ENCODE assay signal across 25 cellular contexts in genomic region chr6:143929975-143930374, GRCh38.
DNase-seq lines count a peak whose midpoint lies in the region; ATAC-seq, FAIRE-seq and TF ChIP-seq lines count a peak whose summit lies in the region.
"Had no signal": no experiment of that assay in that cellular context is flagged by ENCODE, and none has a peak within 500 bp of the region (broad histone marks: within the 10 kb centered on the region; RNA-seq: fewer than 3 reads in every experiment).

No MANE protein-coding gene starts in this region.

- H3K9me3 ChIP-seq in HUES6 (ENCODE audit: control insufficient read depth, insufficient read depth, low read depth, low read length) (peaks cover 27% of the 10 kb centered on the region), K562 (replicated peaks; ENCODE audit: control insufficient read depth, insufficient read depth, low read depth, low read length) (no peaks in the 10 kb centered on the region), iPS-20b (ENCODE audit: insufficient read depth, low read depth, low read length) (peaks cover 10% of the 10 kb centered on the region), suprapubic skin (peaks cover 4% of the 10 kb centered on the region)
- H3K9me3 ChIP-seq: BE2C had no signal

- no peak overlapping the region for H3K27ac Mint-ChIP-seq in GM23338
- H3K27ac Mint-ChIP-seq: CD14-positive monocyte; CD4-positive, alpha-beta T cell; CD8-positive, alpha-beta memory T cell had no signal

- H3K9ac ChIP-seq in HUES6 (ENCODE audit: low read length) (no peak overlapping the region), K562 (ENCODE audit: insufficient read depth in 1 of 2, low read depth in 2 of 2, low read length in 2 of 2) (no peak overlapping the region), iPS-20b (ENCODE audit: low read depth, low read length) (no peak overlapping the region)
- H3K9ac ChIP-seq: BLaER1 treated with 17β-estradiol and CSF1 and Interleukin-3, amounts not matched to agents 10 nM and 100 nM; GM23248 had no signal

- peak overlapping the region; percentile 24; the same call in 1 of the 2 replicates for H3K27ac ChIP-seq in GM23338 (ENCODE audit: low read depth)
- peak overlapping the region; percentile 29; the same call in 1 of the 2 replicates for H3K27ac ChIP-seq in HUES6 (ENCODE audit: low read depth, low read length)
- no peak overlapping the region for H3K27ac ChIP-seq in K562 (ENCODE audit: extremely low read depth, low read depth, low read length)
- H3K27ac ChIP-seq in iPS-20b (ENCODE audit: low read length) = no peak overlapping the region
- no peak overlapping the region for H3K27ac ChIP-seq in suprapubic skin
- H3K27ac ChIP-seq: 22Rv1; BLaER1 treated with 17β-estradiol and CSF1 and Interleukin-3, amounts not matched to agents 10 nM and 100 nM; GM23248 had no signal

- TF ChIP-seq EP300 in K562 (IDR thresholded peaks at IDR 0.05; ENCODE audit: low read length) (no peak), suprapubic skin (IDR thresholded peaks at IDR 0.05) (no peak)

- no peaks in the 10 kb centered on the region for H3K36me3 ChIP-seq in GM23338 (ENCODE audit: insufficient read depth)
- no peaks in the 10 kb centered on the region for H3K36me3 ChIP-seq in HUES6 (ENCODE audit: control insufficient read depth, insufficient read depth, low read length)
- no peaks in the 10 kb centered on the region for H3K36me3 ChIP-seq in K562 (ENCODE audit: control insufficient read depth, insufficient read depth, low read length)
- H3K36me3 ChIP-seq in iPS-20b (ENCODE audit: insufficient read depth, low read depth, low read length) = no peaks in the 10 kb centered on the region
- no peaks in the 10 kb centered on the region for H3K36me3 ChIP-seq in suprapubic skin
- H3K36me3 ChIP-seq: BE2C; BLaER1 treated with 17β-estradiol and CSF1 and Interleukin-3, amounts not matched to agents 10 nM and 100 nM had no signal

- no TSS peak for BruUV-seq in K562 (replicated peaks; lab: Mats Ljungman, UMichigan)

- H3K4me2 ChIP-seq in GM23338 (no peak overlapping the region), K562 (ENCODE audit: insufficient read depth, low read length) (no peak overlapping the region)
- H3K4me2 ChIP-seq: BLaER1 treated with 17β-estradiol and CSF1 and Interleukin-3, amounts not matched to agents 10 nM and 100 nM had no signal

- no peaks in the 10 kb centered on the region for H3K9me1 ChIP-seq in K562 (ENCODE audit: control insufficient read depth, insufficient read depth, low read length)

- H3K4me1 ChIP-seq in GM23338 (ENCODE audit: insufficient read depth) (peaks cover 8% of the 10 kb centered on the region), HUES6 (ENCODE audit: control insufficient read depth, insufficient read depth, low read length) (no peaks in the 10 kb centered on the region), K562 (replicated peaks in 1 of 2; ENCODE audit: control insufficient read depth in 2 of 2, insufficient read depth in 2 of 2, low read length in 2 of 2) (no peaks in the 10 kb centered on the region), iPS-20b (ENCODE audit: insufficient read depth, low read length) (peaks cover 4% of the 10 kb centered on the region; the same call in 1 of the 2 replicates), suprapubic skin (no peaks in the 10 kb centered on the region)
- H3K4me1 ChIP-seq: BE2C; BLaER1 treated with 17β-estradiol and CSF1 and Interleukin-3, amounts not matched to agents 10 nM and 100 nM had no signal

- H3K4me3 ChIP-seq in GM23338 (no peak overlapping the region), HUES6 (ENCODE audit: low read depth, low read length) (no peak overlapping the region), K562 (no peak overlapping the region), iPS-20b (ENCODE audit: low read length) (peak overlapping the region; percentile 36; the same call in 1 of the 2 replicates), suprapubic skin (no peak overlapping the region)
- H3K4me3 ChIP-seq: BLaER1 treated with 17β-estradiol and CSF1 and Interleukin-3, amounts not matched to agents 10 nM and 100 nM; GM12878; GM23248 had no signal

- no peak for TF ChIP-seq RAD21 in K562 (CRISPR knock-in tag; conservative IDR thresholded peaks at IDR 0.05 in 1 of 2, IDR thresholded peaks at IDR 0.05 in 1 of 2)

- TF ChIP-seq POLR2A in K562 (conservative IDR thresholded peaks at IDR 0.05) (no peak), suprapubic skin (IDR thresholded peaks at IDR 0.05) (no peak)

- H3K36me3 Mint-ChIP-seq in GM23338 (ENCODE audit: low read depth) = peaks cover 22% of the 10 kb centered on the region

- FAIRE-seq in K562 (lab: Jason Lieb, UNC) = peak; percentile 44
- FAIRE-seq: A204.1, D721Med, GM18507, H54 had no signal

- H3K9me3 Mint-ChIP-seq in GM23338 = peaks cover 35% of the 10 kb centered on the region

- peaks cover 6% of the 10 kb centered on the region for H3K27me3 Mint-ChIP-seq in GM23338 (ENCODE audit: insufficient read depth, low read depth, poor library complexity)
- H3K27me3 Mint-ChIP-seq: CD4-positive, alpha-beta T cell had no signal

- ATAC-seq in GM23338 (peak; percentile 29; the same call in 2 of the 3 replicates), K562 (no peak), HG03469 (IDR thresholded peaks at IDR 0.05; ENCODE audit: unreplicated experiment) (no peak)
- ATAC-seq: GM12878 had no signal

- peaks cover 11% of the 10 kb centered on the region for H3K4me1 Mint-ChIP-seq in GM23338
- H3K4me1 Mint-ChIP-seq: CD14-positive monocyte; CD8-positive, alpha-beta memory T cell had no signal

- H3K4me3 Mint-ChIP-seq in GM23338 = no peak overlapping the region
- H3K4me3 Mint-ChIP-seq: CD14-positive monocyte; CD4-positive, alpha-beta T cell; CD8-positive, alpha-beta memory T cell had no signal

- CTCF ChIA-PET in K562 (lab: Yijun Ruan, JAX; ENCODE audit: low intra/inter-chr PET ratio) = no interaction called here

- no peaks in the 10 kb centered on the region for H3F3A ChIP-seq in GM23338 (replicated peaks; ENCODE audit: low read depth)

- H3K79me2 ChIP-seq in GM23338 (replicated peaks; ENCODE audit: insufficient read depth) (no peaks in the 10 kb centered on the region), K562 (ENCODE audit: control insufficient read depth, insufficient read depth, low read length) (no peaks in the 10 kb centered on the region)

- H4K20me1 ChIP-seq in GM23338 (replicated peaks; ENCODE audit: insufficient read depth) (no peaks in the 10 kb centered on the region), K562 (replicated peaks; ENCODE audit: control insufficient read depth, insufficient read depth, low read length) (no peaks in the 10 kb centered on the region)
- H4K20me1 ChIP-seq: BLaER1 treated with 17β-estradiol and CSF1 and Interleukin-3, amounts not matched to agents 10 nM and 100 nM had no signal

- in situ Hi-C loops in K562 (cut with MboI) = no loop called here
- in situ Hi-C loops in ACHN (cut with HindIII; ENCODE audit: low pct_ligation_motif_present, low pct_unique_long_range_greater_than_20kb, low sequenced_read_pairs) = no loop called here

- peak; percentile 33 for DNase-seq in GM23338 (ENCODE audit: low spot score)
- no peak for DNase-seq in K562 (ENCODE audit: extremely low read depth in 1 of 4, low spot score in 3 of 4)
- DNase-seq in suprapubic skin (ENCODE audit: low spot score in 2 of 2) = no peak
- DNase-seq in ACHN = no peak
- DNase-seq: AML-193; BE2C; CD4-positive, alpha-beta T cell; CD8-positive, alpha-beta memory T cell; DMS 273 treated with DMSO at 0.1 percent for 48 hours; DMS79; EL; GDM1; GM23248; HCEC 1CT had no signal

- intact Hi-C loops in K562 (cut with micrococcal nuclease) = no loop called here

- TF ChIP-seq CTCF in GM23338 (conservative IDR thresholded peaks at IDR 0.05; ENCODE audit: low read depth in 2 of 2) (no peak), K562 (IDR thresholded peaks at IDR 0.05 in 2 of 3, conservative IDR thresholded peaks at IDR 0.05 in 1 of 3; ENCODE audit: insufficient read depth in 2 of 3, low read depth in 1 of 3, low read length in 3 of 3) (no peak), suprapubic skin (IDR thresholded peaks at IDR 0.05) (no peak)

- no peak overlapping the region for H2AFZ ChIP-seq in GM23338
- H2AFZ ChIP-seq in K562 (ENCODE audit: low read depth, low read length) = no peak overlapping the region
- H2AFZ ChIP-seq: GM23248 had no signal

- peaks cover 5% of the 10 kb centered on the region; the same call in 1 of the 2 replicates for H3K9me2 ChIP-seq in GM23338 (ENCODE audit: insufficient read depth)

- POLR2A ChIA-PET in K562 (lab: Yijun Ruan, JAX) = no interaction called here

- no peaks in the 10 kb centered on the region for H3K27me3 ChIP-seq in GM23338 (ENCODE audit: insufficient read depth)
- no peaks in the 10 kb centered on the region for H3K27me3 ChIP-seq in HUES6 (ENCODE audit: control insufficient read depth, insufficient read depth, low read length)
- H3K27me3 ChIP-seq in K562 (ENCODE audit: control insufficient read depth in 2 of 2, insufficient read depth in 2 of 2, low read length in 2 of 2) = peaks cover 0 to 5% of the 10 kb centered on the region in 2 experiments; a peak in 1 of 5 replicates
- no peaks in the 10 kb centered on the region for H3K27me3 ChIP-seq in iPS-20b (ENCODE audit: insufficient read depth, low read length)
- no peaks in the 10 kb centered on the region for H3K27me3 ChIP-seq in suprapubic skin
- H3K27me3 ChIP-seq: BE2C; BLaER1 treated with 17β-estradiol and CSF1 and Interleukin-3, amounts not matched to agents 10 nM and 100 nM had no signal

TF ChIP-seq in GM23338, 12 proteins besides CTCF, POLR2A, EP300 and RAD21:
- peak; percentile 96 for TF ChIP-seq NANOG (IDR thresholded peaks at IDR 0.05; ENCODE audit: borderline replicate concordance)
- no peak for TF ChIP-seq CREB1 (CRISPR knock-in tag; IDR thresholded peaks at IDR 0.05; ENCODE audit: low read depth)

TF ChIP-seq in K562, 482 proteins besides CTCF, POLR2A, EP300 and RAD21:
- no peak for TF ChIP-seq EWSR1 (IDR thresholded peaks at IDR 0.05; ENCODE audit: borderline replicate concordance, low read depth, partially characterized antibody)

Comparison
In these comparisons a context has a peak if more than half of its experiments do, and no peak if none do; other contexts are left out.
1. H3K27ac ChIP-seq: peak in GM23338 (single experiment) and HUES6 (single experiment); none in K562 (single experiment), iPS-20b (single experiment) and suprapubic skin (single experiment).